ENCODE assay signal across 8 cellular contexts in genomic region chr6:145904878-145905277, GRCh38. TPM values are rescaled to one million over a fixed set of nuclear protein-coding genes. Genes with fewer than 3 reads are reported as not detected.
A peak's percentile ranks its signal among the peaks of the same experiment; 100 is the strongest.
DNase-seq lines count a peak whose midpoint lies in the region; ATAC-seq and TF ChIP-seq lines count a peak whose summit lies in the region.

No MANE protein-coding gene starts in this region.

- H3K4me2 ChIP-seq in DND-41 (ENCODE audit: insufficient read depth, low read length): no peak overlapping the region

- no peak for TF ChIP-seq CTCF in DND-41 (IDR thresholded peaks at IDR 0.05; ENCODE audit: borderline replicate concordance, extremely low read depth, low read length, poor library complexity, severe bottlenecking)
- TF ChIP-seq CTCF in LNCaP clone FGC (IDR thresholded peaks at IDR 0.05; ENCODE audit: control insufficient read depth, extremely low read depth, insufficient read depth): no peak

- H3K9me3 ChIP-seq in DND-41 (ENCODE audit: insufficient read depth, low read length, severe bottlenecking): no peaks in the 10 kb centered on the region

- H3K36me3 ChIP-seq in DND-41 (ENCODE audit: insufficient read depth, low read length): peaks cover 70% of the 10 kb centered on the region

- no peak overlapping the region for H3K27ac ChIP-seq in DND-41 (ENCODE audit: low read length)

- peak; percentile 29; the same call in 1 of the 3 replicates for ATAC-seq in DND-41 (ENCODE audit: insufficient read depth, low read depth)
- ATAC-seq in GM21526 (IDR thresholded peaks at IDR 0.05; ENCODE audit: low FRiP score, unreplicated experiment): peak; percentile 48
- peak; percentile 80 for ATAC-seq in esophagus mucosa
- ATAC-seq in GM18519 (IDR thresholded peaks at IDR 0.05; ENCODE audit: low FRiP score, unreplicated experiment): no peak

- H3K79me2 ChIP-seq in DND-41 (ENCODE audit: insufficient read depth, low read length): no peaks in the 10 kb centered on the region

- DNase-seq in DND-41 (no peak), LNCaP clone FGC (ENCODE audit: low read depth) (peak; percentile 89), GDM1 (lab: John Stamatoyannopoulos, UW) (no peak), NCI-H128 (lab: John Stamatoyannopoulos, UW; ENCODE audit: unreplicated experiment) (no peak), NOMO-1 (lab: John Stamatoyannopoulos, UW; ENCODE audit: unreplicated experiment in 2 of 2) (no peak)

- H3K4me1 ChIP-seq in DND-41 (ENCODE audit: insufficient read depth, low read length): no peaks in the 10 kb centered on the region

- H4K20me1 ChIP-seq in DND-41 (ENCODE audit: insufficient read depth, low read length): no peaks in the 10 kb centered on the region

- H2AFZ ChIP-seq in DND-41 (ENCODE audit: low read depth, low read length): no peak overlapping the region

- H3K27me3 ChIP-seq in DND-41 (ENCODE audit: insufficient read depth, low read length, poor library complexity): no peaks in the 10 kb centered on the region

- H3K4me3 ChIP-seq in DND-41 (ENCODE audit: low read depth in 1 of 2, low read length in 2 of 2) (no peak overlapping the region), LNCaP clone FGC (ENCODE audit: low read depth, low read length) (no peak overlapping the region)

- H3K9ac ChIP-seq in DND-41 (ENCODE audit: low read depth, low read length): no peak overlapping the region

RNA-seq across cellular contexts. Expression of gene SHPRH, which starts 59.3 kb away (rescaled TPM):
- 7.9 TPM for total RNA-seq in esophagus mucosa
